22 cellular contexts compared by ENCODE assay signal in genomic region chr5:133669472-133669871, GRCh38. TPM values are rescaled to one million over a fixed set of nuclear protein-coding genes. Genes with fewer than 3 reads are reported as not detected.
"Had no signal": no experiment of that assay in that cellular context is flagged by ENCODE, and none has a peak within 500 bp of the region (broad histone marks: within the 10 kb centered on the region; RNA-seq: fewer than 3 reads in every experiment).

No MANE protein-coding gene starts in this region.

- H3K4me3 ChIP-seq: MG63, SJSA1, SK-N-MC had no signal

- H3K27ac ChIP-seq: SJSA1, SK-N-MC had no signal

- ATAC-seq: HepG2 had no signal

- DNase-seq: IMR-90, Karpas-422, KG1, MG63, NCI-H1092 treated with DMSO at 0.1 percent for 48 hours, NCI-H1436, NCI-H187, NCI-H2029, NCI-H2081 treated with DMSO at 0.1 percent for 48 hours, NCI-H2171, NCI-H226, NCI-H446, NCI-H510A, NCI-H524 treated with DMSO at 0.1 percent for 48 hours, NCI-H69, NCI-H774, Right ventricle myocardium superior, RPMI8226, SIG-M5 had no signal

- H3K9me3 ChIP-seq: MG63 had no signal

- H3K36me3 ChIP-seq: MG63, SJSA1 had no signal

- H3K27me3 ChIP-seq: MG63 had no signal

RNA-seq across cellular contexts. Expression of gene FSTL4, which starts 57.1 kb away (rescaled TPM):
- total RNA-seq: Right ventricle myocardium superior had no signal
